ENCODE assay signal across 31 cellular contexts in genomic region chr4:127311371-127311770, GRCh38.
"Had no signal": no experiment of that assay in that cellular context is flagged by ENCODE, and none has a peak within 500 bp of the region (broad histone marks: within the 10 kb centered on the region; RNA-seq: fewer than 3 reads in every experiment).

No MANE protein-coding gene starts in this region.

- H3K4me1 ChIP-seq: adrenal gland, ascending aorta, body of pancreas, breast epithelium had no signal

- DNase-seq: activated effector memory CD4-positive, alpha-beta T cell treated with anti-CD3 and anti-CD28 coated beads, Interleukin-2, amount 50 U/mL, for 16 hours; activated effector memory CD4-positive, alpha-beta T cell treated with Interleukin-2 at 50 U/mL for 16 hours; activated gamma-delta T cell; activated gamma-delta T cell treated with Interleukin-2 at 50 U/mL for 16 hours; activated naive CD4-positive, alpha-beta T cell; activated naive CD4-positive, alpha-beta T cell treated with anti-CD3 and anti-CD28 coated beads for 36 hours; activated naive CD4-positive, alpha-beta T cell treated with anti-CD3 and anti-CD28 coated beads, Interleukin-2, amount 10 ng/mL, durations not matched to agents 7 days and 5 days; activated naive CD4-positive, alpha-beta T cell treated with anti-CD3 and anti-CD28 coated beads, Interleukin-2, amount 50 U/mL, for 16 hours; activated naive CD4-positive, alpha-beta T cell treated with Interleukin-2 at 50 U/mL for 16 hours; activated naive CD8-positive, alpha-beta T cell treated with anti-CD3 and anti-CD28 coated beads for 36 hours; activated naive CD8-positive, alpha-beta T cell treated with anti-CD3 and anti-CD28 coated beads, Interleukin-2, amount 10 ng/mL, durations not matched to agents 7 days and 5 days; activated naive CD8-positive, alpha-beta T cell treated with anti-CD3 and anti-CD28 coated beads, Interleukin-2, amount 50 U/mL, for 24 hours; activated T-cell treated with anti-CD3 and anti-CD28 coated beads, Interleukin-2, amount 50 U/mL, for 24 hours; activated T-cell treated with anti-CD3 and anti-CD28 coated beads, Interleukin-2, amount 50 U/mL, for 4 hours; activated T-cell treated with anti-CD3 and anti-CD28 coated beads, Interleukin-2, amount 50 U/mL, for 48 hours; activated T-cell treated with anti-CD3 and anti-CD28 coated beads, Interleukin-2, amount 50 U/mL, for 72 hours; adrenal gland; amniotic stem cell; amygdala; anterior cingulate cortex; aorta; body of pancreas; brain microvascular endothelial cell; caudate nucleus; central memory CD4-positive, alpha-beta T cell; cerebellar nuclear complex had no signal

- H3K27ac ChIP-seq: adrenal gland, ascending aorta, body of pancreas, brain microvascular endothelial cell, breast epithelium, cardiac muscle cell had no signal

- ATAC-seq: activated naive CD4-positive, alpha-beta T cell treated with anti-CD3 and anti-CD28 coated beads, Interleukin-2, amount 50 U/mL, for 72 hours; activated naive CD8-positive, alpha-beta T cell treated with anti-CD3 and anti-CD28 coated beads, Interleukin-2, amount 50 U/mL, for 24 hours; activated T-cell treated with anti-CD3 and anti-CD28 coated beads, Interleukin-2, amount 50 U/mL, for 4 hours; activated T-cell treated with anti-CD3 and anti-CD28 coated beads, Interleukin-2, amount 50 U/mL, for 72 hours; activated T-helper 17 cell treated with anti-CD3 and anti-CD28 coated beads, Interleukin-2, amount 50 U/mL, for 72 hours; body of pancreas had no signal

- H3K4me3 ChIP-seq: adrenal gland, ascending aorta, body of pancreas, breast epithelium, cardiac muscle cell had no signal

- H3K36me3 ChIP-seq: adrenal gland, ascending aorta, brain microvascular endothelial cell, breast epithelium, cardiac muscle cell had no signal

- H3K27me3 ChIP-seq: adrenal gland, ascending aorta, body of pancreas, brain microvascular endothelial cell, breast epithelium, cardiac muscle cell had no signal
